ENCODE assay signal across 8 cellular contexts in the genomic region with DNA sequence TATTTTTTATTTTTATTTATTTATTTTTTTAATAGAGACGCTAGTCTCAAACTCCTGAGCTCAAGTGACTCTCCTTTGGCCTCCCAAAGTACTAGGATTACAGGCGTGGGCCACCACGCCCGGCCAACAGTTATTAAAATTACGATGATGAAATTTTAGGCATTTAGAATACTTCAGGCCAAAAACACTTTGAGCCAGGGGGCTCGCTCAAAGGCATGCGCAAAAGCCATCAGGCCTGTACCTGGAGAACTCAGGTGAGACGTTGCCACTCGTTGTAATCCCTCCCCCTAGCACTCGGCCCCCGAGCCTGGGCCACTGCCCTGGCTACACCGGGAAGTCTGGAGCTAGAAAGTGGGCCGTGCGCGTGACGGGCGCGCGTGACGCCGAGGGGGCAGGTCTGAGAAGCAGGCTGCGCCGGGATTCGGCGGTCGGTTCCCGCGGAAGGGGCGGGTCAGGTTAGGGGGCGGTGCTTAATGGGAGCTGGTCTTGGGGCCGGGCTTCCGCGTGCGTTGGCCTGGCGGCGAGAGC. TPM values are rescaled to one million over a fixed set of nuclear protein-coding genes. Genes with fewer than 3 reads are reported as not detected.
DNase-seq lines count a peak whose midpoint lies in the region; ATAC-seq lines count a peak whose summit lies in the region.

No MANE protein-coding gene starts in this region.

- peak overlapping the region; percentile 23 for H3K4me2 ChIP-seq in mesendoderm (ENCODE audit: low read length)

- H2BK5ac ChIP-seq in mesendoderm (ENCODE audit: low read length) = no peak overlapping the region

- no peaks in the 10 kb centered on the region for H3K36me3 Mint-ChIP-seq in activated CD8-positive, alpha-beta memory T cell treated with anti-CD3 and anti-CD28 coated beads, Interleukin-2, amount 10 ng/mL, durations not matched to agents 7 days and 5 days

- H3K4me1 ChIP-seq in endocrine pancreas (ENCODE audit: control insufficient read depth, insufficient read depth, low read length) (peaks cover 6% of the 10 kb centered on the region), mesendoderm (ENCODE audit: control insufficient read depth, low read depth, low read length) (peaks cover 3% of the 10 kb centered on the region)

- ATAC-seq in GM21367 (IDR thresholded peaks at IDR 0.05; ENCODE audit: unreplicated experiment) = peak; percentile 81
- ATAC-seq in activated CD8-positive, alpha-beta memory T cell treated with anti-CD3 and anti-CD28 coated beads, Interleukin-2, amount 10 ng/mL, durations not matched to agents 7 days and 5 days = peak; percentile 96

- peak overlapping the region; percentile 77 for H3K56ac ChIP-seq in mesendoderm (ENCODE audit: low read length)

- no peak overlapping the region for H3K23ac ChIP-seq in mesendoderm (ENCODE audit: low read length)

- H3K27me3 Mint-ChIP-seq in activated CD8-positive, alpha-beta memory T cell treated with anti-CD3 and anti-CD28 coated beads, Interleukin-2, amount 10 ng/mL, durations not matched to agents 7 days and 5 days = no peaks in the 10 kb centered on the region

- no peak overlapping the region for H3K18ac ChIP-seq in mesendoderm (ENCODE audit: low read length)

- H3K27me3 ChIP-seq in endocrine pancreas (ENCODE audit: control insufficient read depth, insufficient read depth, low read length) (no peaks in the 10 kb centered on the region), mesendoderm (ENCODE audit: insufficient read depth, low read length, poor library complexity) (no peaks in the 10 kb centered on the region)

- H2BK120ac ChIP-seq in mesendoderm (ENCODE audit: low read depth, low read length) = no peak overlapping the region

- H3K9ac ChIP-seq in endocrine pancreas (ENCODE audit: control insufficient read depth, insufficient read depth, low read length) = peak overlapping the region; percentile 65
- peak overlapping the region; percentile 66 for H3K9ac ChIP-seq in mesendoderm (ENCODE audit: low read length)

- peaks cover 3% of the 10 kb centered on the region for H3K79me2 ChIP-seq in mesendoderm (ENCODE audit: control insufficient read depth, insufficient read depth, low read length)

- no peak overlapping the region for H4K5ac ChIP-seq in mesendoderm (ENCODE audit: low read length)

- peak overlapping the region; percentile 84 for H3K4me3 Mint-ChIP-seq in activated CD8-positive, alpha-beta memory T cell treated with anti-CD3 and anti-CD28 coated beads, Interleukin-2, amount 10 ng/mL, durations not matched to agents 7 days and 5 days

- H2AK5ac ChIP-seq in mesendoderm (ENCODE audit: low read length) = no peak overlapping the region

- peaks cover 4% of the 10 kb centered on the region for H3K79me1 ChIP-seq in mesendoderm (ENCODE audit: low read length)

- H3K4ac ChIP-seq in mesendoderm (ENCODE audit: low read depth, low read length) = peak overlapping the region; percentile 8

- H4K8ac ChIP-seq in mesendoderm (ENCODE audit: low read depth, low read length) = peak overlapping the region; percentile 88

- no peaks in the 10 kb centered on the region for H3K9me3 Mint-ChIP-seq in activated CD8-positive, alpha-beta memory T cell treated with anti-CD3 and anti-CD28 coated beads, Interleukin-2, amount 10 ng/mL, durations not matched to agents 7 days and 5 days (ENCODE audit: low read depth)

- no peaks in the 10 kb centered on the region for H3K36me3 ChIP-seq in endocrine pancreas (ENCODE audit: control insufficient read depth, insufficient read depth, low read length)
- no peaks in the 10 kb centered on the region for H3K36me3 ChIP-seq in mesendoderm (ENCODE audit: control insufficient read depth, insufficient read depth, low read length)

- H3K27ac ChIP-seq in mesendoderm (ENCODE audit: low read depth, low read length) = no peak overlapping the region

- WGBS in mesendoderm (ENCODE audit: extremely low coverage, insufficient coverage, low lambda C conversion rate) = no CpG with 5 or more reads among the region's 36 CpGs

- H3K4me3 ChIP-seq in endocrine pancreas (ENCODE audit: control insufficient read depth, insufficient read depth, low read length) (no peak overlapping the region), mesendoderm (ENCODE audit: low read length) (peak overlapping the region; percentile 14)

- DNase-seq in COR-L47 (lab: John Stamatoyannopoulos, UW) (peak; percentile 95), HT1080 (ENCODE audit: low read depth) (peak; percentile 94), NOMO-1 (lab: John Stamatoyannopoulos, UW; ENCODE audit: unreplicated experiment in 2 of 2) (peak; percentile 93 to 98), mesendoderm (peak; percentile 96)
- DNase-seq in activated CD8-positive, alpha-beta memory T cell treated with anti-CD3 and anti-CD28 coated beads, Interleukin-2, amount 10 ng/mL, durations not matched to agents 7 days and 5 days = peak; percentile 99
- DNase-seq in stimulated activated CD8-positive, alpha-beta memory T cell treated with anti-CD3 and anti-CD28 coated beads, Interleukin-12 subunit alpha, Interleukin-12 subunit beta, amount 100 ng/mL, for 4 hours (ENCODE audit: low read depth) = peak; percentile 98

- no peaks in the 10 kb centered on the region for H3K9me3 ChIP-seq in endocrine pancreas (ENCODE audit: control insufficient read depth, low read length)

- peaks cover 10% of the 10 kb centered on the region for H3K4me1 Mint-ChIP-seq in activated CD8-positive, alpha-beta memory T cell treated with anti-CD3 and anti-CD28 coated beads, Interleukin-2, amount 10 ng/mL, durations not matched to agents 7 days and 5 days

- H3K27ac Mint-ChIP-seq in activated CD8-positive, alpha-beta memory T cell treated with anti-CD3 and anti-CD28 coated beads, Interleukin-2, amount 10 ng/mL, durations not matched to agents 7 days and 5 days = peak overlapping the region; percentile 89

- CTCF ChIA-PET in activated CD8-positive, alpha-beta memory T cell treated with anti-CD3 and anti-CD28 coated beads, Interleukin-2, amount 10 ng/mL, durations not matched to agents 7 days and 5 days (lab: Charles Lee) = interaction anchor here (0.6 to 2.5 kb wide), 13 partner anchors 10 to 823 kb away, joined by 3 to 18 read pairs (median 3); partner anchors contain the start of genes ACTL10 and SNTA1

- no peak overlapping the region for H2BK15ac ChIP-seq in mesendoderm (replicated peaks; ENCODE audit: low read depth)

RNA-seq across cellular contexts. Expression of gene CBFA2T2, which starts 0.3 kb away (rescaled TPM):
- 2.4 and 2.9 TPM in 2 replicates for total RNA-seq in HT1080 (2014; rRNA removed; shearing (Covaris generic))
- polyA plus RNA-seq in HT1080 (2015; cell fraction: cytosol; rRNA removed) = 6.1 and 6.3 TPM in 2 replicates
- polyA plus RNA-seq in HT1080 (2015; cell fraction: nucleus; rRNA removed) = 10.6 and 17.0 TPM in 2 replicates
- 10 to 100 TPM; 12.3 to 16.8 TPM for total RNA-seq in activated CD8-positive, alpha-beta memory T cell treated with anti-CD3 and anti-CD28 coated beads, Interleukin-2, amount 10 ng/mL, durations not matched to agents 7 days and 5 days
- 4.0 TPM for polyA plus RNA-seq in mesendoderm (2013, experiment 1 of 2)
- 4.2 TPM for polyA plus RNA-seq in mesendoderm (2013, experiment 2 of 2)

RNA-seq across cellular contexts. Expression of gene SNTA1, which starts 46.0 kb away (rescaled TPM):
- total RNA-seq in HT1080 (2014; rRNA removed; shearing (Covaris generic)) = 12.3 and 14.6 TPM in 2 replicates
- polyA plus RNA-seq in HT1080 (2015; cell fraction: cytosol; rRNA removed) = 9.6 and 10.7 TPM in 2 replicates
- 4.1 and 4.2 TPM in 2 replicates for polyA plus RNA-seq in HT1080 (2015; cell fraction: nucleus; rRNA removed)
- 1 to 10 TPM; 3.7 to 5.7 TPM for total RNA-seq in activated CD8-positive, alpha-beta memory T cell treated with anti-CD3 and anti-CD28 coated beads, Interleukin-2, amount 10 ng/mL, durations not matched to agents 7 days and 5 days
- 2.2 TPM for polyA plus RNA-seq in mesendoderm (2013, experiment 1 of 2)
- polyA plus RNA-seq in mesendoderm (2013, experiment 2 of 2) = 2.7 TPM
